21 cellular contexts compared by ENCODE assay signal in genomic region chr1:202031796-202032195, GRCh38. TPM values are rescaled to one million over a fixed set of nuclear protein-coding genes. Genes with fewer than 3 reads are reported as not detected.
DNase-seq lines count a peak whose midpoint lies in the region; ATAC-seq and TF ChIP-seq lines count a peak whose summit lies in the region.
"Had no signal": no experiment of that assay in that cellular context is flagged by ENCODE, and none has a peak within 500 bp of the region (broad histone marks: within the 10 kb centered on the region; RNA-seq: fewer than 3 reads in every experiment).

No MANE protein-coding gene starts in this region.

- H3K27ac ChIP-seq in body of pancreas (peak overlapping the region in 3 of 4 donors; percentile 36 to 54 (median 50)), liver (ENCODE audit: low read depth in 1 of 2, low read length in 2 of 2) (peak overlapping the region; percentile 64 to 70), stomach (peak overlapping the region in 4 of 5 donors; percentile 33 to 63 (median 48))
- H3K27ac ChIP-seq: BLaER1 had no signal

- H3K36me3 ChIP-seq in H7 (replicated peaks; ENCODE audit: control insufficient read depth, insufficient read depth, low read length) (no peaks in the 10 kb centered on the region), body of pancreas (replicated peaks in 1 of 2; ENCODE audit: insufficient read depth in 1 of 2, low read depth in 2 of 2) (no peaks in the 10 kb centered on the region), liver (ENCODE audit: control insufficient read depth in 4 of 4, insufficient read depth in 3 of 4, low read depth in 1 of 4, low read length in 3 of 4) (no peaks in the 10 kb centered on the region), stomach (no peaks in the 10 kb centered on the region)
- H3K36me3 ChIP-seq: BLaER1 had no signal

- TF ChIP-seq CTCF in body of pancreas (IDR thresholded peaks at IDR 0.05) (no peak), liver (IDR thresholded peaks at IDR 0.05; ENCODE audit: low read depth, low read length, missing input control) (no peak), stomach (IDR thresholded peaks at IDR 0.05) (no peak)

- DNase-seq in H7 (peak; percentile 7), body of pancreas (no peak), stomach (no peak), NCI-H226 (no peak), mesenteric fat pad (ENCODE audit: low spot score) (no peak), erythroblast (lab: John Stamatoyannopoulos, UW) (no peak)
- DNase-seq: ACHN; CD4-positive, alpha-beta T cell; DMS53; GDM1; GOT3; KBM-7; NCI-H1092 treated with DMSO at 0.1 percent for 48 hours; NCI-H1436 treated with DMSO at 0.1 percent for 48 hours; NCI-H1930; NCI-H2227 treated with DMSO at 0.1 percent for 48 hours; NCI-H510A treated with DMSO at 0.1 percent for 48 hours; NCI-H748 treated with DMSO at 0.1 percent for 48 hours had no signal

- H3K4me3 ChIP-seq in H7 (ENCODE audit: insufficient read depth, low read depth, low read length) (no peak overlapping the region), body of pancreas (no peak overlapping the region), liver (ENCODE audit: low read depth in 1 of 3, low read length in 3 of 3) (no peak overlapping the region), stomach (no peak overlapping the region)
- H3K4me3 ChIP-seq: BLaER1 had no signal

- H3K9ac ChIP-seq in liver (ENCODE audit: low read depth in 1 of 2, low read length in 2 of 2) = no peak overlapping the region
- H3K9ac ChIP-seq: BLaER1 had no signal

- TF ChIP-seq EP300 in stomach (IDR thresholded peaks at IDR 0.05) = no peak

- no peaks in the 10 kb centered on the region for H3K9me3 ChIP-seq in body of pancreas
- no peaks in the 10 kb centered on the region for H3K9me3 ChIP-seq in liver (ENCODE audit: control insufficient read depth in 4 of 4, low read length in 3 of 4)
- no peaks in the 10 kb centered on the region for H3K9me3 ChIP-seq in stomach
- H3K9me3 ChIP-seq: BLaER1 had no signal

- 58 to 64% methylated on average over 4 of the region's 4 CpGs for WGBS in body of pancreas, 2 donors
- WGBS in liver = 57% methylated on average over 4 of the region's 4 CpGs
- WGBS in stomach, 5 donors = 30 to 59% (median 50%) methylated on average over 4 of the region's 4 CpGs

- peaks cover 46% of the 10 kb centered on the region for H3K4me1 ChIP-seq in body of pancreas
- H3K4me1 ChIP-seq in liver (ENCODE audit: control insufficient read depth in 4 of 4, insufficient read depth in 4 of 4, low read length in 3 of 4) = peaks cover 0 to 21% (median 9%) of the 10 kb centered on the region in 4 donors
- peaks cover 0 to 33% (median 14%) of the 10 kb centered on the region in 4 donors for H3K4me1 ChIP-seq in stomach

- TF ChIP-seq POLR2A in body of pancreas (IDR thresholded peaks at IDR 0.05) = no peak
- TF ChIP-seq POLR2A in stomach (IDR thresholded peaks at IDR 0.05) = no peak
- TF ChIP-seq POLR2A in erythroblast (IDR thresholded peaks at IDR 0.05; ENCODE audit: low read length) = no peak

- TF ChIP-seq RAD21 in liver (IDR thresholded peaks at IDR 0.05) = no peak

- H3K27me3 ChIP-seq in H7 (ENCODE audit: control insufficient read depth, insufficient read depth, low read length) (no peaks in the 10 kb centered on the region), body of pancreas (no peaks in the 10 kb centered on the region), liver (ENCODE audit: control insufficient read depth in 4 of 4, insufficient read depth in 4 of 4, low read length in 3 of 4) (no peaks in the 10 kb centered on the region), stomach (no peaks in the 10 kb centered on the region)
- H3K27me3 ChIP-seq: BLaER1 had no signal

- intact Hi-C loops in body of pancreas (cut with DNase I) = no loop called here
- intact Hi-C loops in stomach (cut with DNase I; ENCODE audit: low total_unique reads) = no loop called here

- no peak for ATAC-seq in body of pancreas
- no peak for ATAC-seq in HG02571 (IDR thresholded peaks at IDR 0.05; ENCODE audit: unreplicated experiment)

TF ChIP-seq in liver, 16 proteins besides CTCF, POLR2A, EP300 and RAD21:
- TF ChIP-seq SP1 (IDR thresholded peaks at IDR 0.05) = no peak
- TF ChIP-seq FOXA2 (IDR thresholded peaks at IDR 0.05) = peak; percentile 55
- TF ChIP-seq FOXA1 (IDR thresholded peaks at IDR 0.05) = no peak
- TF ChIP-seq ATF3 (IDR thresholded peaks at IDR 0.05) = no peak
- peak; percentile 18 for TF ChIP-seq YY1 (IDR thresholded peaks at IDR 0.05)
- peak; percentile 26 to 30 for TF ChIP-seq RXRA (IDR thresholded peaks at IDR 0.05)
- no peak for TF ChIP-seq EGR1 (IDR thresholded peaks at IDR 0.05; ENCODE audit: low read depth in 2 of 2)
- TF ChIP-seq GABPA (IDR thresholded peaks at IDR 0.05 in 1 of 2, conservative IDR thresholded peaks at IDR 0.05 in 1 of 2) = no peak
- TF ChIP-seq JUND (IDR thresholded peaks at IDR 0.05) = peak in 1 of 2 donors; percentile 12
- TF ChIP-seq HNF4A (conservative IDR thresholded peaks at IDR 0.05) = peak in 1 of 2 donors; percentile 27
- no peak for TF ChIP-seq NR2F2 (IDR thresholded peaks at IDR 0.05)

RNA-seq across cellular contexts. Expression of gene ELF3, which starts 21.4 kb away (rescaled TPM):
- total RNA-seq in H7 (2014; rRNA removed; shearing (Covaris generic)) = 3.6 and 6.9 TPM in 2 replicates
- total RNA-seq in body of pancreas (100 to 1,000 TPM in 1 of 2 donors, 10 to 100 TPM in 1; 93.7 to 293 TPM), liver (10 to 100 TPM; 10.1 to 38.7 TPM), stomach (1,000 to 10,000 TPM in 1 of 5 donors, 100 to 1,000 TPM in 4; 174 to 1,083 (median 289) TPM), mesenteric fat pad (1.9 TPM)
- polyA plus RNA-seq in liver (10 to 100 TPM; 22.2 to 29.0 TPM), stomach (100 to 1,000 TPM; 146 to 253 (median 242) TPM)

RNA-seq across cellular contexts. Expression of gene RNPEP, which starts 49.3 kb away (rescaled TPM):
- total RNA-seq in H7 (2014; rRNA removed; shearing (Covaris generic)) = 129 and 136 TPM in 2 replicates
- total RNA-seq in body of pancreas (100 to 1,000 TPM in 1 of 2 donors, 10 to 100 TPM in 1; 62.3 to 233 TPM), liver (10 to 100 TPM; 18.4 to 26.5 TPM), stomach (100 to 1,000 TPM in 3 of 5 donors, 10 to 100 TPM in 2; 23.3 to 900 (median 102) TPM), mesenteric fat pad (40.7 TPM)
- polyA plus RNA-seq in liver (10 to 100 TPM; 16.3 to 23.6 TPM), stomach (10 to 100 TPM; 31.6 to 38.6 (median 37.6) TPM)
